ENCODE assay signal across 8 cellular contexts in the genomic region with DNA sequence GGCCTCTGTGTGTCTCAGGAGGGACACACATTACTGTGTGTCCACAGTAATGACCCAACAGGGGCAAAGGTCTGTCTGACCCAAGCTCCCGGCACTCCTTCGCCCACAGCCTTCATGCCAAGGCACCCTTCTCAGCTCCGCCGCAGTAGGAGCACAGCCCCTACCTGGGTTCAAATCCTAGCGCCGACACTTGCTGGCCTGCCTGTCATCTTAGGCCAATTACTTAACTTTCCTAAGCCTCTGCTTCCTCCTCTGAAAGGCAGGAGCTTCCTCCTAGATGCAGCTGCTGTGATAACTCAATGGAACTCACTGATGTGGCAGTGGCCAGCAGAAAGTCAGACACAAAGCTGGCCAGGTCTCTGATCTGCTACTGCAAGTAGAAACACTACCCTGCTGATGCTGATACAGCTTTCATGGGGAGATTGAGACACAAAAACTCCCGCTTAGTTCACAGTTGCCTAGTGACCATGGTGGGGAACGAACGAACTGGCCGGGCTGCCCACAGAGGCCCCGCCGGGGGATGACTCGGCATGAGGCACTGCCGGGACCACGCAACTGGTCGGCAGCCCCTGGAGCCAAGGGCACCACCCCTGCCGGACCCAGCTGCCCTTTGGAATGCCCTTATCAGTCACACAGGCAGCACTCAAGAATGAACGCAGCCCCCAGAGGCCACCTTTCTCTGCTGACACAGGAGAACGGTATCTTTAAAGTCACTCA. TPM values are rescaled to one million over a fixed set of nuclear protein-coding genes. Genes with fewer than 3 reads are reported as not detected.
DNase-seq lines count a peak whose midpoint lies in the region; ATAC-seq and TF ChIP-seq lines count a peak whose summit lies in the region.

No MANE protein-coding gene starts in this region.

- DNase-seq in GOT3 (lab: John Stamatoyannopoulos, UW) (peak; percentile 31), T1000 (lab: John Stamatoyannopoulos, UW) (peak; percentile 56), fibroblast of mammary gland (ENCODE audit: low read depth) (peak; percentile 81), progenitor cell of endocrine pancreas (ENCODE audit: low spot score, unreplicated experiment) (peak; percentile 40), pons (ENCODE audit: low spot score) (no peak)
- DNase-seq in stimulated activated naive CD4-positive, alpha-beta T cell (lab: John Stamatoyannopoulos, UW), result no peak
- DNase-seq in stimulated activated naive CD4-positive, alpha-beta T cell treated with Interleukin-2 at 50 U/mL for 16 hours (lab: John Stamatoyannopoulos, UW), result no peak

- no peak for ATAC-seq in GM19328 (IDR thresholded peaks at IDR 0.05; ENCODE audit: unreplicated experiment)

- TF ChIP-seq CTCF in fibroblast of mammary gland (conservative IDR thresholded peaks at IDR 0.05; ENCODE audit: control insufficient read depth, insufficient read depth, low read depth, low read length) (no peak), progenitor cell of endocrine pancreas (IDR thresholded peaks at IDR 0.05; ENCODE audit: unreplicated experiment) (no peak)

- H3K36me3 Mint-ChIP-seq in progenitor cell of endocrine pancreas (ENCODE audit: insufficient read depth), result peaks cover 11% of the 10 kb centered on the region

- peak overlapping the region; percentile 59 for H3K4me3 Mint-ChIP-seq in progenitor cell of endocrine pancreas (ENCODE audit: low read depth)

- H3K9me3 Mint-ChIP-seq in progenitor cell of endocrine pancreas (ENCODE audit: low read depth), result no peaks in the 10 kb centered on the region

- H3K4me1 Mint-ChIP-seq in progenitor cell of endocrine pancreas (ENCODE audit: low read depth), result peaks cover 30% of the 10 kb centered on the region

- no peaks in the 10 kb centered on the region for H3K27me3 Mint-ChIP-seq in progenitor cell of endocrine pancreas

- no peak overlapping the region for H3K4me3 ChIP-seq in fibroblast of mammary gland (ENCODE audit: control insufficient read depth, low read depth, low read length)

- peak overlapping the region; percentile 93 for H3K27ac Mint-ChIP-seq in progenitor cell of endocrine pancreas

RNA-seq across cellular contexts. Expression of gene EHD1, which starts 8.1 kb away (rescaled TPM):
- 55.0 and 57.2 TPM in 2 replicates for total RNA-seq in progenitor cell of endocrine pancreas

RNA-seq across cellular contexts. Expression of gene CDC42BPG, which starts 25.9 kb away (rescaled TPM):
- total RNA-seq in progenitor cell of endocrine pancreas, result 20.1 and 21.1 TPM in 2 replicates

RNA-seq across cellular contexts. Expression of gene ATG2A, which starts 46.7 kb away (rescaled TPM):
- total RNA-seq in progenitor cell of endocrine pancreas, result 33.2 and 35.0 TPM in 2 replicates

RNA-seq across cellular contexts. Expression of gene PPP2R5B, which starts 54.2 kb away (rescaled TPM):
- total RNA-seq in progenitor cell of endocrine pancreas, result 14.1 and 15.9 TPM in 2 replicates

RNA-seq across cellular contexts. Expression of gene MEN1, which starts 60.0 kb away (rescaled TPM):
- 54.6 and 61.5 TPM in 2 replicates for total RNA-seq in progenitor cell of endocrine pancreas

Comparison
In these comparisons a context has a peak if more than half of its experiments do, and no peak if none do; other contexts are left out.
1. DNase-seq: peak in GOT3 (single experiment), T1000 (single experiment), fibroblast of mammary gland (single experiment) and progenitor cell of endocrine pancreas (single experiment); none in pons (single experiment), stimulated activated naive CD4-positive, alpha-beta T cell (0 of 6) and stimulated activated naive CD4-positive, alpha-beta T cell treated with Interleukin-2 at 50 U/mL for 16 hours (single experiment).